ENCODE assay signal across 1 cellular context in genomic region chr9:113520109-113520642, GRCh38.
TF ChIP-seq lines count a peak whose summit lies in the region.

No MANE protein-coding gene starts in this region.

TF ChIP-seq in GM12878, 131 proteins besides CTCF, POLR2A, EP300 and RAD21 (continued from another document and continues in another):
- TF ChIP-seq ZBTB4 (CRISPR knock-in tag; IDR thresholded peaks at IDR 0.05) (no peak), STAT1 (conservative IDR thresholded peaks at IDR 0.05) (no peak), TCF7 (IDR thresholded peaks at IDR 0.05; ENCODE audit: borderline replicate concordance) (no peak), JUND (IDR thresholded peaks at IDR 0.05; ENCODE audit: low read depth, low read length) (no peak), NR2C1 (IDR thresholded peaks at IDR 0.05) (no peak), ZNF274 (IDR thresholded peaks at IDR 0.05; ENCODE audit: insufficient read depth, insufficient read length) (no peak), SKIL (IDR thresholded peaks at IDR 0.05; ENCODE audit: low read depth, poor library complexity, severe bottlenecking) (peak; percentile 97), SMC3 (IDR thresholded peaks at IDR 0.05; ENCODE audit: borderline replicate concordance, low read length) (no peak), GABPA (IDR thresholded peaks at IDR 0.05; ENCODE audit: low read depth) (no peak), ZBTB11 (CRISPR knock-in tag; IDR thresholded peaks at IDR 0.05) (no peak), BRCA1 (IDR thresholded peaks at IDR 0.05; ENCODE audit: low read depth, low read length) (no peak), IKZF1 (conservative IDR thresholded peaks at IDR 0.05) (peak; percentile 92), GATAD2B (conservative IDR thresholded peaks at IDR 0.05; ENCODE audit: low read depth) (peak; percentile 98), KAT2A (conservative IDR thresholded peaks at IDR 0.05; ENCODE audit: control insufficient read depth, low read depth, low read length) (no peak), IRF4 (IDR thresholded peaks at IDR 0.05; ENCODE audit: low read depth, low read length) (no peak), NKRF (conservative IDR thresholded peaks at IDR 0.05) (no peak), BACH1 (IDR thresholded peaks at IDR 0.05; ENCODE audit: borderline replicate concordance) (peak; percentile 18; the same call in 1 of the 2 replicates), ZNF384 (IDR thresholded peaks at IDR 0.05; ENCODE audit: borderline replicate concordance, low read depth, low read length) (peak; percentile 99), RB1 (IDR thresholded peaks at IDR 0.05; ENCODE audit: borderline replicate concordance) (0 out of 2 replicates have a peak, but pooled peaks have one; percentile 59), NFXL1 (IDR thresholded peaks at IDR 0.05; ENCODE audit: borderline replicate concordance) (no peak), ZBED1 (IDR thresholded peaks at IDR 0.05; ENCODE audit: borderline replicate concordance) (no peak), SMARCA5 (IDR thresholded peaks at IDR 0.05) (no peak; the same call in 1 of the 2 replicates), FOS (IDR thresholded peaks at IDR 0.05; ENCODE audit: borderline replicate concordance, extremely low read depth, insufficient read length) (no peak), HDAC2 (IDR thresholded peaks at IDR 0.05) (no peak), ZZZ3 (IDR thresholded peaks at IDR 0.05; ENCODE audit: control insufficient read depth, insufficient read length, low read depth) (no peak), SP1 (IDR thresholded peaks at IDR 0.05; ENCODE audit: low read depth, low read length) (peak; percentile 9), CEBPB (IDR thresholded peaks at IDR 0.05; ENCODE audit: borderline replicate concordance in 1 of 2, low read depth in 2 of 2, low read length in 2 of 2) (no peak), EZH2 (IDR thresholded peaks at IDR 0.05; ENCODE audit: borderline replicate concordance, control insufficient read depth, low read depth, low read length) (no peak), CHD2 (IDR thresholded peaks at IDR 0.05; ENCODE audit: borderline replicate concordance, low read depth, low read length) (no peak), RELB (IDR thresholded peaks at IDR 0.05; ENCODE audit: low read depth) (peak; percentile 83), PAX5 (IDR thresholded peaks at IDR 0.05; ENCODE audit: borderline replicate concordance, low read depth, low read length) (no peak), NBN (IDR thresholded peaks at IDR 0.05) (peak; percentile 88; the same call in 1 of the 2 replicates), RBBP5 (conservative IDR thresholded peaks at IDR 0.05) (no peak), MLLT1 (IDR thresholded peaks at IDR 0.05) (peak; percentile 59), JUNB (IDR thresholded peaks at IDR 0.05) (no peak), E4F1 (IDR thresholded peaks at IDR 0.05; ENCODE audit: borderline replicate concordance, partially characterized antibody) (no peak), SPI1 (IDR thresholded peaks at IDR 0.05; ENCODE audit: borderline replicate concordance, insufficient read depth, low read depth, low read length) (0 out of 2 replicates have a peak, but pooled peaks have one; percentile 8), BCL3 (IDR thresholded peaks at IDR 0.05; ENCODE audit: borderline replicate concordance, insufficient read depth, low read depth, low read length, poor library complexity, severe bottlenecking) (peak; percentile 76), IRF5 (IDR thresholded peaks at IDR 0.05; ENCODE audit: borderline replicate concordance) (no peak)
